ENCODE assay signal across 8 cellular contexts in genomic region chr3:72847751-72848702, GRCh38. TPM values are rescaled to one million over a fixed set of nuclear protein-coding genes. Genes with fewer than 3 reads are reported as not detected.
A peak's percentile ranks its signal among the peaks of the same experiment; 100 is the strongest.
DNase-seq lines count a peak whose midpoint lies in the region; ATAC-seq and TF ChIP-seq lines count a peak whose summit lies in the region.

SHQ1 (minus strand) TSS chr3:72848445; CDS start chr3:72848340, 105 bp downstream.

- peak within 1 kb of the TSS; percentile 41 to 83 for H3K27ac ChIP-seq in testis

- peaks cover 19 to 22% of the 10 kb centered on the region in 2 donors for H3K36me3 Mint-ChIP-seq in activated naive CD4-positive, alpha-beta T cell treated with anti-CD3 and anti-CD28 coated beads, Interleukin-2, amount 50 U/mL, for 72 hours
- no peaks in the 10 kb centered on the region for H3K36me3 Mint-ChIP-seq in glutamatergic neuron (ENCODE audit: unreplicated experiment)

- TF ChIP-seq CTCF in GM10266 (IDR thresholded peaks at IDR 0.05; ENCODE audit: control insufficient read depth, insufficient read depth, low read depth, missing control alignments) (no peak), glutamatergic neuron (IDR thresholded peaks at IDR 0.05; ENCODE audit: partially characterized antibody, unreplicated experiment) (no peak), omental fat pad (IDR thresholded peaks at IDR 0.05) (no peak), testis (IDR thresholded peaks at IDR 0.05) (peak in 1 of 3 experiments; percentile 2)

- peak within 1 kb of the TSS; percentile 73 to 79 for H3K4me3 ChIP-seq in testis

- peak within 1 kb of the TSS; percentile 96 for H3K4me3 Mint-ChIP-seq in glutamatergic neuron (ENCODE audit: unreplicated experiment)

- H3K4me1 Mint-ChIP-seq in glutamatergic neuron (ENCODE audit: low read depth, unreplicated experiment), result peaks cover 7% of the 10 kb centered on the region

- intact Hi-C loops in testis (cut with DNase I; ENCODE audit: low total_unique reads), result no loop called here

- no peaks in the 10 kb centered on the region for H3K9me3 Mint-ChIP-seq in activated naive CD4-positive, alpha-beta T cell treated with anti-CD3 and anti-CD28 coated beads, Interleukin-2, amount 50 U/mL, for 72 hours
- no peaks in the 10 kb centered on the region for H3K9me3 Mint-ChIP-seq in glutamatergic neuron (ENCODE audit: unreplicated experiment)

- no peaks in the 10 kb centered on the region for H3K36me3 ChIP-seq in testis (ENCODE audit: low read depth, missing control alignments)

- ATAC-seq in HG02588 (IDR thresholded peaks at IDR 0.05; ENCODE audit: unreplicated experiment) (peak; percentile 96), omental fat pad (ENCODE audit: low FRiP score) (peak; percentile 97)
- peak; percentile 94 for ATAC-seq in activated naive CD4-positive, alpha-beta T cell treated with anti-CD3 and anti-CD28 coated beads, Interleukin-2, amount 50 U/mL, for 72 hours

- TF ChIP-seq POLR2A in testis (IDR thresholded peaks at IDR 0.05), result no peak

- peaks cover 10% of the 10 kb centered on the region for H3K27me3 Mint-ChIP-seq in glutamatergic neuron (ENCODE audit: unreplicated experiment)

- H3K9me3 ChIP-seq in testis, result no peaks in the 10 kb centered on the region

- WGBS in testis, 2 donors, result 0% methylated on average over 35 to 86 of the region's 86 CpGs

- peak; percentile 87 for DNase-seq in GM10266 (ENCODE audit: extremely low spot score)
- peak; percentile 90 for DNase-seq in NCI-H1048 (lab: John Stamatoyannopoulos, UW)
- DNase-seq in SKM-1 treated with dmso at 0.1 percent for 144 hours (lab: John Stamatoyannopoulos, UW; ENCODE audit: unreplicated experiment), result peak; percentile 95
- DNase-seq in activated naive CD4-positive, alpha-beta T cell treated with anti-CD3 and anti-CD28 coated beads, Interleukin-2, amount 50 U/mL, for 72 hours (ENCODE audit: low spot score in 2 of 2), result peak; percentile 94 to 95
- peak; percentile 96 for DNase-seq in glutamatergic neuron
- DNase-seq in omental fat pad (ENCODE audit: low spot score), result peak; percentile 91
- DNase-seq in testis, result peak; percentile 98

- no peaks in the 10 kb centered on the region for H3K27me3 ChIP-seq in testis

- peaks cover 14% of the 10 kb centered on the region for H3K4me1 ChIP-seq in testis

- H3K27ac Mint-ChIP-seq in activated naive CD4-positive, alpha-beta T cell treated with anti-CD3 and anti-CD28 coated beads, Interleukin-2, amount 50 U/mL, for 72 hours, result peak within 1 kb of the TSS; percentile 89 to 96
- H3K27ac Mint-ChIP-seq in glutamatergic neuron (ENCODE audit: unreplicated experiment), result no peak within 1 kb of the TSS

RNA-seq across cellular contexts. Expression of gene SHQ1, which starts in this region (rescaled TPM):
- total RNA-seq in activated naive CD4-positive, alpha-beta T cell treated with anti-CD3 and anti-CD28 coated beads, Interleukin-2, amount 50 U/mL, for 72 hours, result 10 to 100 TPM; 25.7 to 34.3 TPM
- total RNA-seq in glutamatergic neuron (ENCODE audit: unreplicated experiment) (14.4 TPM), omental fat pad (10 to 100 TPM; 11.0 to 22.9 (median 16.7) TPM), testis (10 to 100 TPM; 21.2 to 26.9 TPM)
- polyA plus RNA-seq in testis (ENCODE audit: insufficient read depth, low read depth, low replicate concordance), result 20.1 TPM

Comparison
In these comparisons a context has a peak if more than half of its experiments do, and no peak if none do; other contexts are left out.
1. Peak in every context shown above with its lines: DNase-seq, ATAC-seq, H3K4me3 ChIP-seq and H3K27ac ChIP-seq.